In the genomic region with DNA sequence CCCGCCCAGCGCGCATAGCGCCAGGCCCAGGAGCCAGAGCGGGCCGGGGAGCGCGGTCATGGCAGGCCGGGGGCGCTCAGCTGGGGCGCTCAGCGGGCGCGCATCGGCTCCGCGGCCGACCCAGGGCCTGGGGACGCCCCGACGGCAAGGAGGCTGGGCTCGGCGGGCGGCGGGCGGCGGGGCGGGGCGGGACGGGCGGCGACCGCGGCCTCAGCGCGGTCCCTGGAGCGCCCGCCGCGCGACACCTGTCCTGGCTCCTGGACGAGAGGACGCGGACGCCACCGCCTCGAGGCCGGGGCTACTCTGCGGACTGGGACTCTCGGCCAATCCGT, we compare ENCODE assay signal across 8 cellular contexts. TPM values are rescaled to one million over a fixed set of nuclear protein-coding genes. Genes with fewer than 3 reads are reported as not detected.
A peak's percentile ranks its signal among the peaks of the same experiment; 100 is the strongest.
DNase-seq lines count a peak whose midpoint lies in the region; ATAC-seq, FAIRE-seq and TF ChIP-seq lines count a peak whose summit lies in the region.

No MANE protein-coding gene starts in this region.

- in situ Hi-C loops in GM23248 (cut with MboI): no loop called here
- in situ Hi-C loops in K562 (cut with MboI): no loop called here

- H3K27me3 ChIP-seq in BE2C (no peaks in the 10 kb centered on the region), GM23248 (replicated peaks; ENCODE audit: insufficient read depth) (peaks cover 34% of the 10 kb centered on the region), K562 (ENCODE audit: control insufficient read depth in 2 of 2, insufficient read depth in 2 of 2, low read length in 2 of 2) (peaks cover 0 to 11% of the 10 kb centered on the region in 2 experiments; a peak in 1 of 5 replicates), mucosa of stomach (ENCODE audit: control insufficient read depth, insufficient read depth, low read length) (peaks cover 11% of the 10 kb centered on the region)

- intact Hi-C loops in K562 (cut with micrococcal nuclease): no loop called here

- TF ChIP-seq RAD21 in K562 (CRISPR knock-in tag; conservative IDR thresholded peaks at IDR 0.05 in 1 of 2, IDR thresholded peaks at IDR 0.05 in 1 of 2): no peak

- H3K9ac ChIP-seq in GM23248 (no peak overlapping the region), K562 (ENCODE audit: insufficient read depth in 1 of 2, low read depth in 2 of 2, low read length in 2 of 2) (peak overlapping the region in 1 of 2 experiments; percentile 97; a peak in 2 of 4 replicates), mucosa of stomach (ENCODE audit: low read length) (peak overlapping the region; percentile 55)

- H3F3A ChIP-seq in GM23248 (ENCODE audit: insufficient read depth): no peaks in the 10 kb centered on the region

- CTCF ChIA-PET in K562 (lab: Yijun Ruan, JAX; ENCODE audit: low intra/inter-chr PET ratio): no interaction called here

- H3K36me3 ChIP-seq in BE2C: no peaks in the 10 kb centered on the region
- H3K36me3 ChIP-seq in GM23248 (ENCODE audit: low read depth): no peaks in the 10 kb centered on the region
- H3K36me3 ChIP-seq in K562 (ENCODE audit: control insufficient read depth, insufficient read depth, low read length): no peaks in the 10 kb centered on the region
- no peaks in the 10 kb centered on the region for H3K36me3 ChIP-seq in mucosa of stomach (ENCODE audit: control insufficient read depth, insufficient read depth, low read length)

- no peaks in the 10 kb centered on the region for H3K79me2 ChIP-seq in GM23248 (ENCODE audit: insufficient read depth)
- H3K79me2 ChIP-seq in K562 (ENCODE audit: control insufficient read depth, insufficient read depth, low read length): no peaks in the 10 kb centered on the region

- POLR2A ChIA-PET in K562 (lab: Yijun Ruan, JAX): interaction anchor here (0.6 kb wide), 1 partner anchor 45 kb away, joined by 3 read pairs; no protein-coding TSS in a partner anchor

- TF ChIP-seq POLR2A in K562 (conservative IDR thresholded peaks at IDR 0.05): no peak

- BruUV-seq in K562 (replicated peaks; lab: Mats Ljungman, UMichigan): no TSS peak

- WGBS in GM23248 (ENCODE audit: low coverage in 1 of 2, low lambda C conversion rate in 2 of 2, missing lambda C conversion rate in 2 of 2), 2 experiments: 2 to 8% methylated on average over 5 to 29 of the region's 51 CpGs
- WGBS in K562 (ENCODE audit: insufficient coverage, low coverage, missing lambda C conversion rate): 1% methylated on average over 12 of the region's 51 CpGs

- H4K20me1 ChIP-seq in GM23248 (ENCODE audit: insufficient read depth) (no peaks in the 10 kb centered on the region), K562 (replicated peaks; ENCODE audit: control insufficient read depth, insufficient read depth, low read length) (no peaks in the 10 kb centered on the region)

- H3K4me1 ChIP-seq in BE2C (no peaks in the 10 kb centered on the region), GM23248 (ENCODE audit: insufficient read depth) (no peaks in the 10 kb centered on the region), K562 (replicated peaks in 1 of 2; ENCODE audit: control insufficient read depth in 2 of 2, insufficient read depth in 2 of 2, low read length in 2 of 2) (peaks cover 0 to 19% of the 10 kb centered on the region in 2 experiments; a peak in 4 of 5 replicates), mucosa of stomach (ENCODE audit: control insufficient read depth, insufficient read depth, low read length) (no peaks in the 10 kb centered on the region)

- DNase-seq in BE2C (no peak), GM23248 (no peak), K562 (ENCODE audit: extremely low read depth in 1 of 4, low spot score in 3 of 4) (peak in 2 of 4 experiments; percentile 72 to 74), AG08396 (ENCODE audit: low spot score) (no peak), hippocampal formation (lab: John Stamatoyannopoulos, UW) (no peak), NCI-H1048 (lab: John Stamatoyannopoulos, UW) (no peak)

- H3K9me1 ChIP-seq in K562 (ENCODE audit: control insufficient read depth, insufficient read depth, low read length): no peaks in the 10 kb centered on the region

- peak overlapping the region; percentile 37; the same call in 1 of the 2 replicates for H3K4me3 ChIP-seq in BE2C (ENCODE audit: low read depth, low read length)
- H3K4me3 ChIP-seq in GM23248: 0 out of 2 replicates have a peak overlapping the region, but pooled peaks have one; percentile 38
- H3K4me3 ChIP-seq in K562: peak overlapping the region; percentile 61
- no peak overlapping the region for H3K4me3 ChIP-seq in mucosa of stomach (ENCODE audit: low read length)

- 0 out of 2 replicates have a peak overlapping the region, but pooled peaks have one; percentile 26 for H2AFZ ChIP-seq in GM23248
- peak overlapping the region; percentile 97 for H2AFZ ChIP-seq in K562 (ENCODE audit: low read depth, low read length)

- ATAC-seq in K562 (peak; percentile 69), HG03520 (IDR thresholded peaks at IDR 0.05; ENCODE audit: unreplicated experiment) (no peak)

- no peak for TF ChIP-seq CTCF in BE2C (IDR thresholded peaks at IDR 0.05; ENCODE audit: low read depth, low read length)
- no peak for TF ChIP-seq CTCF in K562 (IDR thresholded peaks at IDR 0.05 in 2 of 3, conservative IDR thresholded peaks at IDR 0.05 in 1 of 3; ENCODE audit: insufficient read depth in 2 of 3, low read depth in 1 of 3, low read length in 3 of 3)

- H3K27ac ChIP-seq in GM23248 (no peak overlapping the region), K562 (ENCODE audit: extremely low read depth, low read depth, low read length) (no peak overlapping the region)

- no peaks in the 10 kb centered on the region for H3K9me2 ChIP-seq in GM23248 (ENCODE audit: insufficient read depth)

- no peak for FAIRE-seq in K562 (lab: Jason Lieb, UNC)

- no peak overlapping the region for H3K4me2 ChIP-seq in GM23248 (ENCODE audit: unreplicated experiment)
- H3K4me2 ChIP-seq in K562 (ENCODE audit: insufficient read depth, low read length): peak overlapping the region; percentile 87; the same call in 1 of the 2 replicates

- TF ChIP-seq EP300 in K562 (IDR thresholded peaks at IDR 0.05; ENCODE audit: low read length): no peak

- H3K9me3 ChIP-seq in BE2C: no peaks in the 10 kb centered on the region
- H3K9me3 ChIP-seq in GM23248 (ENCODE audit: low read depth): no peaks in the 10 kb centered on the region
- no peaks in the 10 kb centered on the region for H3K9me3 ChIP-seq in K562 (replicated peaks; ENCODE audit: control insufficient read depth, insufficient read depth, low read depth, low read length)
- H3K9me3 ChIP-seq in mucosa of stomach (ENCODE audit: control insufficient read depth, low read length): no peaks in the 10 kb centered on the region

RNA-seq across cellular contexts. Expression of gene BMP8B, which starts 0.3 kb away (rescaled TPM):
- 0.23 TPM for polyA plus RNA-seq in BE2C (2012; ENCODE audit: insufficient read depth, insufficient read length, low read depth)
- not detected in 2 replicates for total RNA-seq in GM23248 (2014; rRNA removed; shearing (Covaris generic))
- polyA plus RNA-seq in GM23248 (2016; fragmentation: Nextera tagmentation; extraction: Ambion mirVana): not detected in 2 replicates
- 0.16 and 0.32 TPM in 2 replicates for total RNA-seq in K562 (2011; cell fraction: chromatin; rRNA removed; ENCODE audit: low replicate concordance)
- 0.53 and 0.67 TPM in 2 replicates for total RNA-seq in K562 (2011; cell fraction: nucleolus; rRNA removed)
- total RNA-seq in K562 (2011; cell fraction: nucleoplasm; rRNA removed): 0.29 and 0.31 TPM in 2 replicates
- total RNA-seq in K562 (2014; rRNA removed): 0.18 and 0.20 TPM in 2 replicates
- total RNA-seq in K562 (2014; rRNA removed; fragmentation: Illumina TruSeq; extraction: Trizol): 0.10 and 0.11 TPM in 2 replicates
- total RNA-seq in K562 (2015; rRNA removed; fragmentation: Illumina TruSeq; extraction: Trizol): 0.11 and 0.14 TPM in 2 replicates
- total RNA-seq in K562 (2021): 0.33 and 0.36 TPM in 2 replicates
- polyA plus RNA-seq in K562 (2011; rRNA removed): 0.14 and 0.15 TPM in 2 replicates
- 0.09 and 0.13 TPM in 2 replicates for polyA plus RNA-seq in K562 (2011; cell fraction: cytosol; rRNA removed)
- polyA plus RNA-seq in K562 (2011; cell fraction: nucleus; rRNA removed): 0.14 and 0.17 TPM in 2 replicates
- 0.34 and 0.62 TPM in 2 replicates for polyA plus RNA-seq in K562 (2012)
- polyA plus RNA-seq in K562 (2014; fragmentation: Illumina TruSeq; extraction: Trizol): 0.14 and 0.18 TPM in 2 replicates
- polyA plus RNA-seq in K562 (2014; fragmentation: Nextera tagmentation; extraction: Ambion mirVana): under 1 TPM; 0.03 to 0.04 TPM
- polyA plus RNA-seq in K562 (2014; rRNA removed): 0.09 and 0.22 TPM in 2 replicates
- 0.09 and 0.18 TPM in 2 replicates for polyA minus RNA-seq in K562 (2011; rRNA and poly(A)+ RNA removed)
- polyA minus RNA-seq in K562 (2011; cell fraction: cytosol; rRNA and poly(A)+ RNA removed): not detected in 2 replicates
- 0.13 and 0.22 TPM in 2 replicates for polyA minus RNA-seq in K562 (2011; cell fraction: nucleus; rRNA and poly(A)+ RNA removed)

RNA-seq across cellular contexts. Expression of gene OXCT2, which starts 17.2 kb away (rescaled TPM):
- not detected for polyA plus RNA-seq in BE2C (2012; ENCODE audit: insufficient read depth, insufficient read length, low read depth)
- total RNA-seq in GM23248 (2014; rRNA removed; shearing (Covaris generic)): 0.89 and 3.5 TPM in 2 replicates
- 0.37 and 0.69 TPM in 2 replicates for polyA plus RNA-seq in GM23248 (2016; fragmentation: Nextera tagmentation; extraction: Ambion mirVana)
- total RNA-seq in K562 (2011; cell fraction: chromatin; rRNA removed; ENCODE audit: low replicate concordance): 1.4 and 2.6 TPM in 2 replicates
- 1.0 and 1.3 TPM in 2 replicates for total RNA-seq in K562 (2011; cell fraction: nucleolus; rRNA removed)
- 1.3 and 1.5 TPM in 2 replicates for total RNA-seq in K562 (2011; cell fraction: nucleoplasm; rRNA removed)
- total RNA-seq in K562 (2014; rRNA removed): 0.54 and 0.57 TPM in 2 replicates
- total RNA-seq in K562 (2014; rRNA removed; fragmentation: Illumina TruSeq; extraction: Trizol): 0.22 TPM in 1 of 2 replicates, not detected in the other
- 0.22 and 0.23 TPM in 2 replicates for total RNA-seq in K562 (2015; rRNA removed; fragmentation: Illumina TruSeq; extraction: Trizol)
- total RNA-seq in K562 (2021): 0.31 and 0.64 TPM in 2 replicates
- 0.08 and 0.39 TPM in 2 replicates for polyA plus RNA-seq in K562 (2011; rRNA removed)
- 0.21 and 0.28 TPM in 2 replicates for polyA plus RNA-seq in K562 (2011; cell fraction: cytosol; rRNA removed)
- polyA plus RNA-seq in K562 (2011; cell fraction: nucleus; rRNA removed): 1.2 and 1.5 TPM in 2 replicates
- polyA plus RNA-seq in K562 (2012): 0.44 and 0.78 TPM in 2 replicates
- polyA plus RNA-seq in K562 (2014; fragmentation: Illumina TruSeq; extraction: Trizol): 0.21 and 0.37 TPM in 2 replicates
- polyA plus RNA-seq in K562 (2014; fragmentation: Nextera tagmentation; extraction: Ambion mirVana): not detected
- polyA plus RNA-seq in K562 (2014; rRNA removed): 0.05 and 0.37 TPM in 2 replicates
- polyA minus RNA-seq in K562 (2011; rRNA and poly(A)+ RNA removed): 0.28 and 0.33 TPM in 2 replicates
- polyA minus RNA-seq in K562 (2011; cell fraction: cytosol; rRNA and poly(A)+ RNA removed): not detected in 2 replicates
- polyA minus RNA-seq in K562 (2011; cell fraction: nucleus; rRNA and poly(A)+ RNA removed): not detected in 2 replicates

RNA-seq across cellular contexts. Expression of gene PPIE, which starts 49.7 kb away (rescaled TPM):
- polyA plus RNA-seq in BE2C (2012; ENCODE audit: insufficient read depth, insufficient read length, low read depth): 98.5 TPM
- 19.9 and 35.3 TPM in 2 replicates for total RNA-seq in GM23248 (2014; rRNA removed; shearing (Covaris generic))
- 63.4 and 68.0 TPM in 2 replicates for polyA plus RNA-seq in GM23248 (2016; fragmentation: Nextera tagmentation; extraction: Ambion mirVana)
- total RNA-seq in K562 (2011; cell fraction: chromatin; rRNA removed; ENCODE audit: low replicate concordance): 82.2 and 84.9 TPM in 2 replicates
- 64.3 and 64.9 TPM in 2 replicates for total RNA-seq in K562 (2011; cell fraction: nucleolus; rRNA removed)
- total RNA-seq in K562 (2011; cell fraction: nucleoplasm; rRNA removed): 89.9 and 148 TPM in 2 replicates
- total RNA-seq in K562 (2014; rRNA removed): 75.4 and 84.7 TPM in 2 replicates
- total RNA-seq in K562 (2014; rRNA removed; fragmentation: Illumina TruSeq; extraction: Trizol): 107 and 113 TPM in 2 replicates
- 99.9 and 100.0 TPM in 2 replicates for total RNA-seq in K562 (2015; rRNA removed; fragmentation: Illumina TruSeq; extraction: Trizol)
- total RNA-seq in K562 (2021): 94.2 and 108 TPM in 2 replicates
- polyA plus RNA-seq in K562 (2011; rRNA removed): 162 and 163 TPM in 2 replicates
- polyA plus RNA-seq in K562 (2011; cell fraction: cytosol; rRNA removed): 121 and 152 TPM in 2 replicates
- polyA plus RNA-seq in K562 (2011; cell fraction: nucleus; rRNA removed): 98.0 and 123 TPM in 2 replicates
- polyA plus RNA-seq in K562 (2012): 94.9 and 105 TPM in 2 replicates
- 119 and 131 TPM in 2 replicates for polyA plus RNA-seq in K562 (2014; fragmentation: Illumina TruSeq; extraction: Trizol)
- 100 to 1,000 TPM; 369 to 444 TPM for polyA plus RNA-seq in K562 (2014; fragmentation: Nextera tagmentation; extraction: Ambion mirVana)
- polyA plus RNA-seq in K562 (2014; rRNA removed): 136 and 154 TPM in 2 replicates
- 85.1 and 88.0 TPM in 2 replicates for polyA minus RNA-seq in K562 (2011; rRNA and poly(A)+ RNA removed)
- 28.3 and 30.2 TPM in 2 replicates for polyA minus RNA-seq in K562 (2011; cell fraction: cytosol; rRNA and poly(A)+ RNA removed)
- 35.5 and 68.5 TPM in 2 replicates for polyA minus RNA-seq in K562 (2011; cell fraction: nucleus; rRNA and poly(A)+ RNA removed)
